In genomic region chr11:74171630-74172465, GRCh38 we compare ENCODE assay signal across 9 cellular contexts. TPM values are rescaled to one million over a fixed set of nuclear protein-coding genes. Genes with fewer than 3 reads are reported as not detected.
DNase-seq lines count a peak whose midpoint lies in the region; ATAC-seq and TF ChIP-seq lines count a peak whose summit lies in the region.
"Had no signal": no experiment of that assay in that cellular context is flagged by ENCODE, and none has a peak within 500 bp of the region (broad histone marks: within the 10 kb centered on the region; RNA-seq: fewer than 3 reads in every experiment).

No MANE protein-coding gene starts in this region.

- peak; percentile 18 for DNase-seq in ELR (ENCODE audit: low read depth)
- peak; percentile 52 for DNase-seq in RKO (ENCODE audit: low spot score)
- DNase-seq in fibroblast of peridontal ligament (ENCODE audit: extremely low read depth), result peak; percentile 18
- no peak for DNase-seq in sigmoid colon
- DNase-seq in stimulated activated effector memory CD8-positive, alpha-beta T cell treated with anti-CD3 and anti-CD28 coated beads, Interleukin-12 subunit alpha, Interleukin-12 subunit beta, amount 100 ng/mL, for 72 hours (ENCODE audit: low spot score in 2 of 2), result no peak
- no peak for DNase-seq in osteocyte (ENCODE audit: extremely low spot score, unreplicated experiment)
- DNase-seq in activated CD4-positive, alpha-beta memory T cell treated with anti-CD3 and anti-CD28 coated beads, Interleukin-2, amount 10 ng/mL, durations not matched to agents 7 days and 5 days, result no peak

- H3K4me1 ChIP-seq in sigmoid colon, result peaks cover 0 to 39% (median 30%) of the 10 kb centered on the region in 4 donors

- peaks cover 32% of the 10 kb centered on the region for H3K36me3 Mint-ChIP-seq in stimulated activated effector memory CD8-positive, alpha-beta T cell treated with anti-CD3 and anti-CD28 coated beads, Interleukin-12 subunit alpha, Interleukin-12 subunit beta, amount 100 ng/mL, for 72 hours
- peaks cover 13% of the 10 kb centered on the region for H3K36me3 Mint-ChIP-seq in osteocyte (ENCODE audit: unreplicated experiment)
- H3K36me3 Mint-ChIP-seq in activated CD4-positive, alpha-beta memory T cell treated with anti-CD3 and anti-CD28 coated beads, Interleukin-2, amount 10 ng/mL, durations not matched to agents 7 days and 5 days (ENCODE audit: low read depth), result peaks cover 19% of the 10 kb centered on the region

- H3K9me3 ChIP-seq in sigmoid colon, result no peaks in the 10 kb centered on the region

- no peak for TF ChIP-seq POLR2A in sigmoid colon (IDR thresholded peaks at IDR 0.05)

- TF ChIP-seq CTCF in sigmoid colon (IDR thresholded peaks at IDR 0.05) (no peak), osteocyte (IDR thresholded peaks at IDR 0.05) (no peak)

- 6 to 17% methylated on average over 10 of the region's 10 CpGs for WGBS in sigmoid colon, 2 donors

- POLR2A ChIA-PET in activated CD4-positive, alpha-beta memory T cell treated with anti-CD3 and anti-CD28 coated beads, Interleukin-2, amount 10 ng/mL, durations not matched to agents 7 days and 5 days (lab: Charles Lee), result interaction anchor here (0.7 to 3.3 kb wide), 8 partner anchors 10 to 321 kb away, joined by 3 to 17 read pairs (median 5); partner anchors contain the start of genes LIPT2 and UCP2

- no peak overlapping the region for H3K4me3 Mint-ChIP-seq in stimulated activated effector memory CD8-positive, alpha-beta T cell treated with anti-CD3 and anti-CD28 coated beads, Interleukin-12 subunit alpha, Interleukin-12 subunit beta, amount 100 ng/mL, for 72 hours
- H3K4me3 Mint-ChIP-seq in osteocyte (ENCODE audit: unreplicated experiment), result no peak overlapping the region
- H3K4me3 Mint-ChIP-seq in activated CD4-positive, alpha-beta memory T cell treated with anti-CD3 and anti-CD28 coated beads, Interleukin-2, amount 10 ng/mL, durations not matched to agents 7 days and 5 days, result no peak overlapping the region
- H3K4me3 Mint-ChIP-seq: T-helper 1 cell treated with Interleukin-12 subunit alpha and Interleukin-12 subunit beta and Interleukin-4 antibody, amounts not matched to agents 30 μg/mL and 1 μg/mL, for 36 hours had no signal

- ATAC-seq in stimulated activated effector memory CD8-positive, alpha-beta T cell treated with anti-CD3 and anti-CD28 coated beads, Interleukin-12 subunit alpha, Interleukin-12 subunit beta, amount 100 ng/mL, for 72 hours, result no peak
- no peak for ATAC-seq in GM21390 (IDR thresholded peaks at IDR 0.05; ENCODE audit: unreplicated experiment)

- no peak for TF ChIP-seq EP300 in sigmoid colon (IDR thresholded peaks at IDR 0.05)

- no peak overlapping the region for H3K27ac Mint-ChIP-seq in stimulated activated effector memory CD8-positive, alpha-beta T cell treated with anti-CD3 and anti-CD28 coated beads, Interleukin-12 subunit alpha, Interleukin-12 subunit beta, amount 100 ng/mL, for 72 hours
- H3K27ac Mint-ChIP-seq in osteocyte (ENCODE audit: unreplicated experiment), result no peak overlapping the region
- H3K27ac Mint-ChIP-seq in activated CD4-positive, alpha-beta memory T cell treated with anti-CD3 and anti-CD28 coated beads, Interleukin-2, amount 10 ng/mL, durations not matched to agents 7 days and 5 days, result no peak overlapping the region
- H3K27ac Mint-ChIP-seq: T-helper 1 cell treated with Interleukin-12 subunit alpha and Interleukin-12 subunit beta and Interleukin-4 antibody, amounts not matched to agents 30 μg/mL and 1 μg/mL, for 36 hours had no signal

- no peaks in the 10 kb centered on the region for H3K27me3 ChIP-seq in sigmoid colon

- peak overlapping the region; percentile 52 to 80 (median 70) for H3K4me3 ChIP-seq in sigmoid colon

- intact Hi-C loops in sigmoid colon (cut with DNase I), result loop anchor here (2.0 to 5.0 kb wide), 2 partner anchors 33 to 190 kb away; partner anchors contain the start of gene UCP2

- peaks cover 0 to 16% (median 2%) of the 10 kb centered on the region in 4 donors for H3K36me3 ChIP-seq in sigmoid colon

- no peaks in the 10 kb centered on the region for H3K9me3 Mint-ChIP-seq in stimulated activated effector memory CD8-positive, alpha-beta T cell treated with anti-CD3 and anti-CD28 coated beads, Interleukin-12 subunit alpha, Interleukin-12 subunit beta, amount 100 ng/mL, for 72 hours
- no peaks in the 10 kb centered on the region for H3K9me3 Mint-ChIP-seq in osteocyte (ENCODE audit: unreplicated experiment)
- H3K9me3 Mint-ChIP-seq in activated CD4-positive, alpha-beta memory T cell treated with anti-CD3 and anti-CD28 coated beads, Interleukin-2, amount 10 ng/mL, durations not matched to agents 7 days and 5 days, result no peaks in the 10 kb centered on the region
- H3K9me3 Mint-ChIP-seq: T-helper 1 cell treated with Interleukin-12 subunit alpha and Interleukin-12 subunit beta and Interleukin-4 antibody, amounts not matched to agents 30 μg/mL and 1 μg/mL, for 36 hours had no signal

- no peaks in the 10 kb centered on the region for H3K27me3 Mint-ChIP-seq in osteocyte (ENCODE audit: unreplicated experiment)
- H3K27me3 Mint-ChIP-seq in activated CD4-positive, alpha-beta memory T cell treated with anti-CD3 and anti-CD28 coated beads, Interleukin-2, amount 10 ng/mL, durations not matched to agents 7 days and 5 days, result no peaks in the 10 kb centered on the region

- CTCF ChIA-PET in activated CD4-positive, alpha-beta memory T cell treated with anti-CD3 and anti-CD28 coated beads, Interleukin-2, amount 10 ng/mL, durations not matched to agents 7 days and 5 days (lab: Charles Lee), result interaction anchor here (0.6 to 1.4 kb wide), 5 partner anchors 8 to 392 kb away, joined by 3 to 12 read pairs (median 4); no protein-coding TSS in a partner anchor

- H3K4me1 Mint-ChIP-seq in stimulated activated effector memory CD8-positive, alpha-beta T cell treated with anti-CD3 and anti-CD28 coated beads, Interleukin-12 subunit alpha, Interleukin-12 subunit beta, amount 100 ng/mL, for 72 hours, result peaks cover 6% of the 10 kb centered on the region
- peaks cover 10% of the 10 kb centered on the region for H3K4me1 Mint-ChIP-seq in osteocyte (ENCODE audit: unreplicated experiment)
- H3K4me1 Mint-ChIP-seq in activated CD4-positive, alpha-beta memory T cell treated with anti-CD3 and anti-CD28 coated beads, Interleukin-2, amount 10 ng/mL, durations not matched to agents 7 days and 5 days, result peaks cover 20% of the 10 kb centered on the region

- peak overlapping the region; percentile 86 to 94 (median 92) for H3K27ac ChIP-seq in sigmoid colon

RNA-seq across cellular contexts. Expression of gene PPME1, which starts 0.8 kb away (rescaled TPM):
- 10 to 100 TPM; 17.7 to 21.9 (median 19.5) TPM for total RNA-seq in sigmoid colon
- 10 to 100 TPM; 10.8 to 22.7 (median 18.7) TPM for polyA plus RNA-seq in sigmoid colon
- 33.4 and 40.4 TPM in 2 replicates for total RNA-seq in osteocyte
- total RNA-seq in activated CD4-positive, alpha-beta memory T cell treated with anti-CD3 and anti-CD28 coated beads, Interleukin-2, amount 10 ng/mL, durations not matched to agents 7 days and 5 days, result 10 to 100 TPM; 27.3 to 28.0 TPM

RNA-seq across cellular contexts. Expression of gene C2CD3, which starts 1.0 kb away (rescaled TPM):
- total RNA-seq in sigmoid colon (10 to 100 TPM; 12.1 to 29.1 (median 19.7) TPM), osteocyte (25.2 and 26.9 TPM in 2 replicates)
- 10 to 100 TPM in 1 of 3 donors, 1 to 10 TPM in 2; 6.9 to 17.2 (median 7.2) TPM for polyA plus RNA-seq in sigmoid colon
- total RNA-seq in activated CD4-positive, alpha-beta memory T cell treated with anti-CD3 and anti-CD28 coated beads, Interleukin-2, amount 10 ng/mL, durations not matched to agents 7 days and 5 days, result 10 to 100 TPM; 30.8 to 32.2 TPM

Comparison
In these comparisons a context has a peak if more than half of its experiments do, and no peak if none do; other contexts are left out.
1. DNase-seq: peak in ELR (single experiment), RKO (single experiment) and fibroblast of peridontal ligament (single experiment); none in sigmoid colon (single experiment), stimulated activated effector memory CD8-positive, alpha-beta T cell treated with anti-CD3 and anti-CD28 coated beads, Interleukin-12 subunit alpha, Interleukin-12 subunit beta, amount 100 ng/mL, for 72 hours (0 of 2), osteocyte (single experiment) and activated CD4-positive, alpha-beta memory T cell treated with anti-CD3 and anti-CD28 coated beads, Interleukin-2, amount 10 ng/mL, durations not matched to agents 7 days and 5 days (single experiment).